In the genomic region with DNA sequence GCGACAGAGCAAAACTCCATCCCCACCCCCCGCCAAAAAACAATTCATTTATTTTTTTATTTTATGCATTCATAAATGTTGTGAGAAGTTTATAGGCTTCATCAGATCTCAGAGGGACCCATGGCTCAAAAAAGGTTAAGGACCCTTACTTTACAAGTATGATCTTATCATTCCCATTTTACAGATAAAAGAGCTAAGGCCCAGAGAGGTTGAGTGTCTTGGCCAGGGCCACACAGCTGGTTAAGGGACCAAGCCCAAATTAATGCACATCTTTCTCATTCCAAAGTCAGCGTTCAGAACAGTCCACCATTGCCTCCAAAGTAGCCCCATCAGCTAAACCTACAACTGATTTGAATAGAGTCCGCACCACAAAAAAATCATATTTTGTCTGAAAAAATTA, we compare ENCODE assay signal across 28 cellular contexts.
"Had no signal": no experiment of that assay in that cellular context is flagged by ENCODE, and none has a peak within 500 bp of the region (broad histone marks: within the 10 kb centered on the region; RNA-seq: fewer than 3 reads in every experiment).

No MANE protein-coding gene starts in this region.

- DNase-seq: activated CD4-positive, alpha-beta memory T cell treated with anti-CD3 and anti-CD28 coated beads for 36 hours; activated CD4-positive, alpha-beta T cell treated with anti-CD3 and anti-CD28 coated beads, Interleukin-2, amount 10 ng/mL, durations not matched to agents 24 days and 14 days; activated CD4-positive, CD25-positive, alpha-beta regulatory T cell treated with anti-CD3 and anti-CD28 coated beads, Interleukin-2, amount 50 U/mL, for 72 hours; activated CD8-positive, alpha-beta memory T cell treated with anti-CD3 and anti-CD28 coated beads, Interleukin-2, amount 50 U/mL, for 4 hours; activated effector memory CD4-positive, alpha-beta T cell treated with anti-CD3 and anti-CD28 coated beads, Interleukin-2, amount 50 U/mL, for 16 hours; activated naive CD4-positive, alpha-beta T cell treated with anti-CD3 and anti-CD28 coated beads for 36 hours; activated T-cell treated with anti-CD3 and anti-CD28 coated beads, Interleukin-2, amount 50 U/mL, for 1 hour; amniotic stem cell; dermis blood vessel endothelial cell; effector CD4-positive, alpha-beta T cell; head of caudate nucleus; kidney glomerular epithelial cell; mesendoderm; mucosa of descending colon; nephron progenitor cell; small intestine; stimulated activated CD4-positive, alpha-beta T cell treated with anti-CD3 and anti-CD28 coated beads, Interleukin-4, amount 100 ng/mL, for 24 hours; T-helper 2 cell; thyroid gland had no signal

- H3K4me3 ChIP-seq: lung, mucosa of descending colon, thyroid gland had no signal

- FAIRE-seq: endometrium, small intestine had no signal

- H3K4me1 Mint-ChIP-seq: central memory CD8-positive, alpha-beta T cell had no signal

- ATAC-seq: mucosa of descending colon; stimulated activated effector memory CD8-positive, alpha-beta T cell treated with anti-CD3 and anti-CD28 coated beads, Interleukin-12 subunit alpha, Interleukin-12 subunit beta, amount 100 ng/mL, for 72 hours had no signal

- H3K27ac ChIP-seq: epithelial cell of prostate, neutrophil, thyroid gland had no signal

- H3K36me3 ChIP-seq: neutrophil, thyroid gland had no signal

- H3K36me3 Mint-ChIP-seq: activated CD4-positive, alpha-beta memory T cell treated with anti-CD3 and anti-CD28 coated beads for 36 hours; stimulated activated effector memory CD8-positive, alpha-beta T cell treated with anti-CD3 and anti-CD28 coated beads, Interleukin-12 subunit alpha, Interleukin-12 subunit beta, amount 100 ng/mL, for 72 hours had no signal

- H3K4me3 Mint-ChIP-seq: activated CD4-positive, alpha-beta memory T cell treated with anti-CD3 and anti-CD28 coated beads for 36 hours; activated CD4-positive, alpha-beta T cell treated with anti-CD3 and anti-CD28 coated beads, Interleukin-2, amount 10 ng/mL, durations not matched to agents 24 days and 14 days; activated naive CD4-positive, alpha-beta T cell treated with anti-CD3 and anti-CD28 coated beads for 36 hours; activated T-helper 1 cell treated with anti-CD3 and anti-CD28 coated beads, Interleukin-12 subunit alpha, Interleukin-12 subunit beta, Interleukin-2, Interleukin-4 antibody, amounts not matched to agents 30 ng/mL and 10 ng/mL and 1 ng/mL, durations not matched to agents 14 hours and 24 hours and 36 hours; central memory CD8-positive, alpha-beta T cell; nephron progenitor cell; stimulated activated effector memory CD8-positive, alpha-beta T cell treated with anti-CD3 and anti-CD28 coated beads, Interleukin-12 subunit alpha, Interleukin-12 subunit beta, amount 100 ng/mL, for 72 hours; stimulated activated naive CD8-positive, alpha-beta T cell treated with anti-CD3 and anti-CD28 coated beads, Interleukin-15, Interleukin-2, amounts not matched to agents 100 ng/mL and 50 ng/mL, for 24 hours had no signal

- H3K27me3 Mint-ChIP-seq: activated CD4-positive, alpha-beta memory T cell treated with anti-CD3 and anti-CD28 coated beads for 36 hours; activated CD4-positive, alpha-beta T cell treated with anti-CD3 and anti-CD28 coated beads, Interleukin-2, amount 10 ng/mL, durations not matched to agents 24 days and 14 days; central memory CD8-positive, alpha-beta T cell; stimulated activated naive CD8-positive, alpha-beta T cell treated with anti-CD3 and anti-CD28 coated beads, Interleukin-15, Interleukin-2, amounts not matched to agents 100 ng/mL and 50 ng/mL, for 24 hours had no signal

- H3K27ac Mint-ChIP-seq: activated CD4-positive, alpha-beta memory T cell treated with anti-CD3 and anti-CD28 coated beads for 36 hours; activated CD4-positive, alpha-beta T cell treated with anti-CD3 and anti-CD28 coated beads, Interleukin-2, amount 10 ng/mL, durations not matched to agents 24 days and 14 days; activated naive CD4-positive, alpha-beta T cell treated with anti-CD3 and anti-CD28 coated beads for 36 hours; activated T-helper 1 cell treated with anti-CD3 and anti-CD28 coated beads, Interleukin-12 subunit alpha, Interleukin-12 subunit beta, Interleukin-2, Interleukin-4 antibody, amounts not matched to agents 30 ng/mL and 10 ng/mL and 1 ng/mL, durations not matched to agents 14 hours and 24 hours and 36 hours; nephron progenitor cell; progenitor cell of endocrine pancreas; stimulated activated effector memory CD8-positive, alpha-beta T cell treated with anti-CD3 and anti-CD28 coated beads, Interleukin-12 subunit alpha, Interleukin-12 subunit beta, amount 100 ng/mL, for 72 hours; stimulated activated naive CD8-positive, alpha-beta T cell treated with anti-CD3 and anti-CD28 coated beads, Interleukin-15, Interleukin-2, amounts not matched to agents 100 ng/mL and 50 ng/mL, for 24 hours had no signal

- H3K27me3 ChIP-seq: neutrophil, thyroid gland had no signal

- H3K9me3 ChIP-seq: mucosa of descending colon, neutrophil, thyroid gland had no signal

- H3K9me3 Mint-ChIP-seq: activated CD4-positive, alpha-beta memory T cell treated with anti-CD3 and anti-CD28 coated beads for 36 hours; activated CD4-positive, alpha-beta T cell treated with anti-CD3 and anti-CD28 coated beads, Interleukin-2, amount 10 ng/mL, durations not matched to agents 24 days and 14 days; activated naive CD4-positive, alpha-beta T cell treated with anti-CD3 and anti-CD28 coated beads for 36 hours; activated T-helper 1 cell treated with anti-CD3 and anti-CD28 coated beads, Interleukin-12 subunit alpha, Interleukin-12 subunit beta, Interleukin-2, Interleukin-4 antibody, amounts not matched to agents 30 ng/mL and 10 ng/mL and 1 ng/mL, durations not matched to agents 14 hours and 24 hours and 36 hours; central memory CD8-positive, alpha-beta T cell; nephron progenitor cell; stimulated activated effector memory CD8-positive, alpha-beta T cell treated with anti-CD3 and anti-CD28 coated beads, Interleukin-12 subunit alpha, Interleukin-12 subunit beta, amount 100 ng/mL, for 72 hours; stimulated activated naive CD8-positive, alpha-beta T cell treated with anti-CD3 and anti-CD28 coated beads, Interleukin-15, Interleukin-2, amounts not matched to agents 100 ng/mL and 50 ng/mL, for 24 hours had no signal
